Comparison of ENCODE assay signal across 8 cellular contexts in genomic region chr1:92081031-92081430, GRCh38. TPM values are rescaled to one million over a fixed set of nuclear protein-coding genes. Genes with fewer than 3 reads are reported as not detected.
A peak's percentile ranks its signal among the peaks of the same experiment; 100 is the strongest.
DNase-seq lines count a peak whose midpoint lies in the region; ATAC-seq and TF ChIP-seq lines count a peak whose summit lies in the region.

No MANE protein-coding gene starts in this region.

- H3K4me1 ChIP-seq in left lung (peaks cover 0 to 8% of the 10 kb centered on the region in 2 donors), testis (no peaks in the 10 kb centered on the region)

- H3K9me3 Mint-ChIP-seq in activated CD4-positive, alpha-beta T cell treated with anti-CD3 and anti-CD28 coated beads for 36 hours (ENCODE audit: low read depth) = peaks cover 2% of the 10 kb centered on the region

- H3K27me3 ChIP-seq in left lung (no peaks in the 10 kb centered on the region), testis (no peaks in the 10 kb centered on the region)

- no peak overlapping the region for H3K27ac Mint-ChIP-seq in activated CD4-positive, alpha-beta T cell treated with anti-CD3 and anti-CD28 coated beads for 36 hours

- peak overlapping the region; percentile 62 to 66 for H3K4me3 ChIP-seq in left lung
- peak overlapping the region; percentile 71 to 93 for H3K4me3 ChIP-seq in testis

- intact Hi-C loops in activated CD4-positive, alpha-beta T cell treated with anti-CD3 and anti-CD28 coated beads for 36 hours (cut with DNase I, micrococcal nuclease) = loop anchor here in 1 of 2 experiments (2.0 to 5.0 kb wide), 3 partner anchors 542 to 751 kb away; partner anchors contain the start of genes CDC7 and RPL5
- intact Hi-C loops in left lung (cut with DNase I) (no loop called here), testis (cut with DNase I; ENCODE audit: low total_unique reads) (no loop called here)

- H3K9me3 ChIP-seq in left lung (peaks cover 0 to 19% of the 10 kb centered on the region in 2 donors), testis (no peaks in the 10 kb centered on the region)

- TF ChIP-seq POLR2A in testis (IDR thresholded peaks at IDR 0.05) = no peak

- POLR2A ChIA-PET in activated CD4-positive, alpha-beta T cell treated with anti-CD3 and anti-CD28 coated beads for 36 hours (lab: Charles Lee) = no interaction called here

- H3K27ac ChIP-seq in angular gyrus (ENCODE audit: low read depth, low read length) (peak overlapping the region; percentile 93), left lung (peak overlapping the region in 1 of 2 donors; percentile 56), testis (peak overlapping the region; percentile 68 to 83)

- peak overlapping the region; percentile 84 for H3K4me3 Mint-ChIP-seq in activated CD4-positive, alpha-beta T cell treated with anti-CD3 and anti-CD28 coated beads for 36 hours

- ATAC-seq in activated CD4-positive, alpha-beta T cell treated with anti-CD3 and anti-CD28 coated beads for 36 hours = no peak
- no peak for ATAC-seq in left lung

- DNase-seq in activated CD4-positive, alpha-beta T cell treated with anti-CD3 and anti-CD28 coated beads for 36 hours = no peak
- no peak for DNase-seq in activated CD4-positive, alpha-beta T cell treated with anti-CD3 and anti-CD28 coated beads for 48 hours
- DNase-seq in left lung (no peak), testis (no peak), HT-29 (ENCODE audit: low spot score) (no peak)
- DNase-seq in effector CD4-positive, alpha-beta T cell = no peak
- DNase-seq in stimulated activated naive CD4-positive, alpha-beta T cell treated with Interleukin-2 at 50 U/mL for 16 hours (lab: John Stamatoyannopoulos, UW) = no peak

- peaks cover 15% of the 10 kb centered on the region for H3K4me1 Mint-ChIP-seq in activated CD4-positive, alpha-beta T cell treated with anti-CD3 and anti-CD28 coated beads for 36 hours

- H3K36me3 Mint-ChIP-seq in activated CD4-positive, alpha-beta T cell treated with anti-CD3 and anti-CD28 coated beads for 36 hours (ENCODE audit: low read depth) = peaks cover 13% of the 10 kb centered on the region

- 24 to 29% methylated on average over 4 of the region's 4 CpGs for WGBS in testis, 2 donors

- H3K36me3 ChIP-seq in left lung = no peaks in the 10 kb centered on the region
- no peaks in the 10 kb centered on the region for H3K36me3 ChIP-seq in testis (ENCODE audit: low read depth, missing control alignments)

- CTCF ChIA-PET in activated CD4-positive, alpha-beta T cell treated with anti-CD3 and anti-CD28 coated beads for 36 hours (lab: Charles Lee) = interaction anchor here (0.8 to 1.2 kb wide), 4 partner anchors 81 to 750 kb away, joined by 3 to 4 read pairs (median 3); partner anchors contain the start of gene RPL5

- H3K27me3 Mint-ChIP-seq in activated CD4-positive, alpha-beta T cell treated with anti-CD3 and anti-CD28 coated beads for 36 hours = no peaks in the 10 kb centered on the region

- TF ChIP-seq CTCF in left lung (IDR thresholded peaks at IDR 0.05) = no peak
- TF ChIP-seq CTCF in testis (IDR thresholded peaks at IDR 0.05) = no peak

RNA-seq across cellular contexts. Expression of gene BTBD8, which starts 0.9 kb away (rescaled TPM):
- 1 to 10 TPM; 1.8 to 2.4 TPM for total RNA-seq in activated CD4-positive, alpha-beta T cell treated with anti-CD3 and anti-CD28 coated beads for 36 hours
- total RNA-seq in left lung (1 to 10 TPM; 2.1 to 4.8 TPM), testis (10 to 100 TPM; 14.6 to 15.3 TPM)
- 4.5 TPM for polyA plus RNA-seq in testis (ENCODE audit: insufficient read depth, low read depth, low replicate concordance)
- total RNA-seq in HT-29 (2014; rRNA removed; shearing (Covaris generic)) = 0.86 and 0.94 TPM in 2 replicates

RNA-seq across cellular contexts. Expression of gene SETSIP, which starts 5.8 kb away (rescaled TPM):
- not detected for total RNA-seq in activated CD4-positive, alpha-beta T cell treated with anti-CD3 and anti-CD28 coated beads for 36 hours
- total RNA-seq in left lung (not detected), testis (not detected)
- not detected for polyA plus RNA-seq in testis (ENCODE audit: insufficient read depth, low read depth, low replicate concordance)
- total RNA-seq in HT-29 (2014; rRNA removed; shearing (Covaris generic)) = 0.18 and 0.23 TPM in 2 replicates

RNA-seq across cellular contexts. Expression of gene EPHX4, which starts 51.2 kb away (rescaled TPM):
- total RNA-seq in activated CD4-positive, alpha-beta T cell treated with anti-CD3 and anti-CD28 coated beads for 36 hours = 1 to 10 TPM in 1 of 2 experiments, under 1 TPM in 1; 0.94 to 1.0 TPM
- total RNA-seq in left lung (1 to 10 TPM in 1 of 2 donors, under 1 TPM in 1; 0.86 to 1.6 TPM), testis (1 to 10 TPM; 1.1 to 2.0 TPM)
- 1.9 TPM for polyA plus RNA-seq in testis (ENCODE audit: insufficient read depth, low read depth, low replicate concordance)
- 0.41 TPM in 1 of 2 replicates, not detected in the other for total RNA-seq in HT-29 (2014; rRNA removed; shearing (Covaris generic))
